In the genomic region with DNA sequence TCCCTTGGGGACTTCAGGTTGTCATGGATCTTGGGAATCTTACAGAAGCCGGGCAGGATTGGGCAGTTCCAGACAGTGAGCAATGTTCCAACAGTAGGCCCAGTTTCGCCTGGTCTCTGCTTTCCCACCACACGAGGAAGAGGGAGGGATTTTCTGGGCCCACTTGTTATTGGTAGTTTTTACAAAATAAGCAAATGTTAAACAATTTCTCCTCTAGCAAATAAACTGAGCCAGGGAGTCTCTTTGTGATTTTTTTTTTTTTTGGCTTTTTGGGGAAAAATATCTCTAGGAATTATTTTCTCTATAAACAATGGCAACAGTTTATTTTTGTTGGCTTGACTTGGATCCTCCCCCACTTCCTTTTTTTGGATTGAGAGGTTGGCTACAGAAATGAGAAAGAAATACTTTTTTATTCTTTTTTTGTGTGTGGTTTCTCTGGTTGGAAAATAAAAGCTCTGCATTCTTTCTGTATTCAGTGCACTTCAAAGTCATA, we compare ENCODE assay signal across 18 cellular contexts. TPM values are rescaled to one million over a fixed set of nuclear protein-coding genes. Genes with fewer than 3 reads are reported as not detected.
A peak's percentile ranks its signal among the peaks of the same experiment; 100 is the strongest.
DNase-seq lines count a peak whose midpoint lies in the region; ATAC-seq and TF ChIP-seq lines count a peak whose summit lies in the region.
"Had no signal": no experiment of that assay in that cellular context is flagged by ENCODE, and none has a peak within 500 bp of the region (broad histone marks: within the 10 kb centered on the region; RNA-seq: fewer than 3 reads in every experiment).

No MANE protein-coding gene starts in this region.

- H3K79me2 ChIP-seq in mammary epithelial cell (ENCODE audit: insufficient read depth, low read length), result no peaks in the 10 kb centered on the region

- H3K4me1 ChIP-seq in mammary epithelial cell (ENCODE audit: insufficient read depth, low read length) (no peaks in the 10 kb centered on the region), tibial artery (peaks cover 0 to 28% (median 8%) of the 10 kb centered on the region in 4 donors)
- H3K4me1 ChIP-seq: spleen had no signal

- peaks cover 4% of the 10 kb centered on the region for H3K4me1 Mint-ChIP-seq in MCF 10A (ENCODE audit: insufficient read depth, unreplicated experiment)
- peaks cover 7% of the 10 kb centered on the region for H3K4me1 Mint-ChIP-seq in activated T-cell treated with anti-CD3 and anti-CD28 coated beads, Interleukin-2, amount 50 U/mL, for 24 hours (ENCODE audit: low read depth)
- H3K4me1 Mint-ChIP-seq in activated naive CD4-positive, alpha-beta T cell treated with anti-CD3 and anti-CD28 coated beads for 36 hours (ENCODE audit: low read depth), result peaks cover 7% of the 10 kb centered on the region
- H3K4me1 Mint-ChIP-seq: activated CD4-positive, alpha-beta memory T cell treated with anti-CD3 and anti-CD28 coated beads, Interleukin-2, amount 10 ng/mL, durations not matched to agents 7 days and 5 days had no signal

- H3K27me3 ChIP-seq in mammary epithelial cell (ENCODE audit: insufficient read depth, low read length), result no peaks in the 10 kb centered on the region
- H3K27me3 ChIP-seq in tibial artery, result no peaks in the 10 kb centered on the region
- H3K27me3 ChIP-seq: gastrocnemius medialis, spleen had no signal

- WGBS in mammary epithelial cell (ENCODE audit: low coverage, missing lambda C conversion rate), result 6% methylated on average over 3 of the region's 3 CpGs

- DNase-seq in mammary epithelial cell (peak; percentile 35), MCF 10A (ENCODE audit: unreplicated experiment) (no peak), astrocyte of the hippocampus (ENCODE audit: low read depth, low spot score) (peak; percentile 60), hepatic stellate cell (ENCODE audit: low spot score) (peak; percentile 38), tibial artery (no peak)
- DNase-seq in activated T-cell treated with anti-CD3 and anti-CD28 coated beads, Interleukin-2, amount 50 U/mL, for 24 hours, result no peak
- DNase-seq in activated naive CD4-positive, alpha-beta T cell treated with anti-CD3 and anti-CD28 coated beads for 36 hours, result no peak
- DNase-seq: activated CD4-positive, alpha-beta memory T cell treated with anti-CD3 and anti-CD28 coated beads, Interleukin-2, amount 10 ng/mL, durations not matched to agents 7 days and 5 days; activated naive CD4-positive, alpha-beta T cell treated with anti-CD3 and anti-CD28 coated beads, Interleukin-2, amount 50 U/mL, for 16 hours; gastrocnemius medialis; naive thymus-derived CD8-positive, alpha-beta T cell; NCI-H187; NCI-H526; spleen; T1000 had no signal

- in situ Hi-C loops in mammary epithelial cell (cut with MboI; ENCODE audit: low sequenced_read_pairs in 2 of 2), result no loop called here

- CTCF ChIA-PET in mammary epithelial cell (lab: Charles Lee; ENCODE audit: low non-redundant PET) (no interaction called here), MCF 10A (lab: Yijun Ruan, JAX) (interaction anchor here (0.6 kb wide), 1 partner anchor 26 kb away, joined by 3 read pairs; no protein-coding TSS in a partner anchor)
- CTCF ChIA-PET in activated naive CD4-positive, alpha-beta T cell treated with anti-CD3 and anti-CD28 coated beads for 36 hours (lab: Charles Lee), result interaction anchor here (0.9 kb wide), 1 partner anchor 10 kb away, joined by 5 read pairs; no protein-coding TSS in a partner anchor

- POLR2A ChIA-PET in MCF 10A (lab: Yijun Ruan, JAX), result interaction anchor here (0.7 kb wide), 1 partner anchor 15 kb away, joined by 3 read pairs; no protein-coding TSS in a partner anchor

- intact Hi-C loops in mammary epithelial cell (cut with micrococcal nuclease) (no loop called here), MCF 10A (cut with micrococcal nuclease) (no loop called here), tibial artery (cut with DNase I; ENCODE audit: low total_unique reads) (no loop called here)
- intact Hi-C loops in activated naive CD4-positive, alpha-beta T cell treated with anti-CD3 and anti-CD28 coated beads for 36 hours (cut with micrococcal nuclease), result no loop called here

- no peaks in the 10 kb centered on the region for H4K20me1 ChIP-seq in mammary epithelial cell (ENCODE audit: insufficient read depth, low read length)

- dilution Hi-C loops in mammary epithelial cell (cut with HindIII; ENCODE audit: low sequenced_read_pairs), result no loop called here

- H3K9me3 ChIP-seq in mammary epithelial cell (replicated peaks; ENCODE audit: insufficient read depth, low read length) (no peaks in the 10 kb centered on the region), tibial artery (no peaks in the 10 kb centered on the region)
- H3K9me3 ChIP-seq: gastrocnemius medialis, spleen had no signal

- no peaks in the 10 kb centered on the region for H3K36me3 ChIP-seq in mammary epithelial cell (ENCODE audit: insufficient read depth, low read length)
- no peaks in the 10 kb centered on the region for H3K36me3 ChIP-seq in tibial artery
- H3K36me3 ChIP-seq: gastrocnemius medialis, spleen had no signal

- no peak for ATAC-seq in GM19397 (IDR thresholded peaks at IDR 0.05; ENCODE audit: unreplicated experiment)
- ATAC-seq: gastrocnemius medialis; HepG2; naive thymus-derived CD8-positive, alpha-beta T cell had no signal

- H3K36me3 Mint-ChIP-seq in MCF 10A (ENCODE audit: insufficient read depth, unreplicated experiment), result no peaks in the 10 kb centered on the region
- no peaks in the 10 kb centered on the region for H3K36me3 Mint-ChIP-seq in activated T-cell treated with anti-CD3 and anti-CD28 coated beads, Interleukin-2, amount 50 U/mL, for 24 hours (ENCODE audit: low read depth)
- H3K36me3 Mint-ChIP-seq in activated naive CD4-positive, alpha-beta T cell treated with anti-CD3 and anti-CD28 coated beads for 36 hours (ENCODE audit: low read depth), result no peaks in the 10 kb centered on the region
- H3K36me3 Mint-ChIP-seq: naive thymus-derived CD8-positive, alpha-beta T cell had no signal

- no peaks in the 10 kb centered on the region for H3K27me3 Mint-ChIP-seq in MCF 10A (ENCODE audit: insufficient read depth, unreplicated experiment)
- H3K27me3 Mint-ChIP-seq in activated T-cell treated with anti-CD3 and anti-CD28 coated beads, Interleukin-2, amount 50 U/mL, for 24 hours, result no peaks in the 10 kb centered on the region
- H3K27me3 Mint-ChIP-seq in activated naive CD4-positive, alpha-beta T cell treated with anti-CD3 and anti-CD28 coated beads for 36 hours (ENCODE audit: low read depth), result no peaks in the 10 kb centered on the region

- TF ChIP-seq CTCF in mammary epithelial cell (conservative IDR thresholded peaks at IDR 0.05 in 1 of 2, IDR thresholded peaks at IDR 0.05 in 1 of 2; ENCODE audit: extremely low read depth in 1 of 2, insufficient read depth in 1 of 2, low read depth in 1 of 2, low read length in 2 of 2) (no peak), MCF 10A (IDR thresholded peaks at IDR 0.05; ENCODE audit: unreplicated experiment) (no peak), tibial artery (IDR thresholded peaks at IDR 0.05) (no peak)

- H3K4me3 Mint-ChIP-seq in MCF 10A (ENCODE audit: unreplicated experiment), result no peak overlapping the region
- no peak overlapping the region for H3K4me3 Mint-ChIP-seq in activated T-cell treated with anti-CD3 and anti-CD28 coated beads, Interleukin-2, amount 50 U/mL, for 24 hours
- H3K4me3 Mint-ChIP-seq in activated naive CD4-positive, alpha-beta T cell treated with anti-CD3 and anti-CD28 coated beads for 36 hours, result no peak overlapping the region
- H3K4me3 Mint-ChIP-seq: activated CD4-positive, alpha-beta memory T cell treated with anti-CD3 and anti-CD28 coated beads, Interleukin-2, amount 10 ng/mL, durations not matched to agents 7 days and 5 days; dendritic cell treated with granulocyte-macrophage colony-stimulating factor and Interleukin-4, amounts not matched to agents 40 ng/mL and 50 ng/mL, for 4 days had no signal

- peak overlapping the region; percentile 45 for H2AFZ ChIP-seq in mammary epithelial cell (ENCODE audit: low read depth, low read length)

- no peak overlapping the region for H3K27ac Mint-ChIP-seq in MCF 10A (ENCODE audit: low read depth, unreplicated experiment)
- H3K27ac Mint-ChIP-seq in activated T-cell treated with anti-CD3 and anti-CD28 coated beads, Interleukin-2, amount 50 U/mL, for 24 hours, result no peak overlapping the region
- H3K27ac Mint-ChIP-seq in activated naive CD4-positive, alpha-beta T cell treated with anti-CD3 and anti-CD28 coated beads for 36 hours, result no peak overlapping the region
- H3K27ac Mint-ChIP-seq: activated CD4-positive, alpha-beta memory T cell treated with anti-CD3 and anti-CD28 coated beads, Interleukin-2, amount 10 ng/mL, durations not matched to agents 7 days and 5 days; dendritic cell treated with granulocyte-macrophage colony-stimulating factor and Interleukin-4, amounts not matched to agents 40 ng/mL and 50 ng/mL, for 4 days had no signal

- H3K4me3 ChIP-seq in mammary epithelial cell (replicated peaks in 1 of 3; ENCODE audit: insufficient read depth in 1 of 3, low read depth in 2 of 3, low read length in 3 of 3) (no peak overlapping the region), tibial artery (no peak overlapping the region)
- H3K4me3 ChIP-seq: gastrocnemius medialis, spleen had no signal

- no peak overlapping the region for H3K4me2 ChIP-seq in mammary epithelial cell (ENCODE audit: insufficient read depth, low read depth, low read length)

- H3K9me3 Mint-ChIP-seq in MCF 10A (ENCODE audit: unreplicated experiment), result no peaks in the 10 kb centered on the region
- H3K9me3 Mint-ChIP-seq in activated T-cell treated with anti-CD3 and anti-CD28 coated beads, Interleukin-2, amount 50 U/mL, for 24 hours, result no peaks in the 10 kb centered on the region
- no peaks in the 10 kb centered on the region for H3K9me3 Mint-ChIP-seq in activated naive CD4-positive, alpha-beta T cell treated with anti-CD3 and anti-CD28 coated beads for 36 hours
- H3K9me3 Mint-ChIP-seq: dendritic cell treated with granulocyte-macrophage colony-stimulating factor and Interleukin-4, amounts not matched to agents 40 ng/mL and 50 ng/mL, for 4 days had no signal

- H3K27ac ChIP-seq in mammary epithelial cell (ENCODE audit: insufficient read depth, low read depth, low read length), result no peak overlapping the region
- H3K27ac ChIP-seq in tibial artery, result peak overlapping the region; percentile 63 to 64
- H3K27ac ChIP-seq: gastrocnemius medialis, spleen had no signal

- no peak overlapping the region for H3K9ac ChIP-seq in mammary epithelial cell (ENCODE audit: insufficient read depth, low read length)

- BruUV-seq in mammary epithelial cell (replicated peaks; lab: Mats Ljungman, UMichigan) (no TSS peak), MCF 10A (replicated peaks; lab: Mats Ljungman, UMichigan) (no TSS peak)

RNA-seq across cellular contexts. Expression of a gene that starts 15.9 kb away (rescaled TPM):
- total RNA-seq in mammary epithelial cell (1 to 10 TPM; 2.8 to 3.5 TPM), MCF 10A (2022) (10.0 and 12.7 TPM in 2 replicates)
- polyA plus RNA-seq in mammary epithelial cell, result 1.3 TPM
- polyA minus RNA-seq in mammary epithelial cell, result not detected
- 1 to 10 TPM; 5.1 to 5.5 TPM for total RNA-seq in activated naive CD4-positive, alpha-beta T cell treated with anti-CD3 and anti-CD28 coated beads for 36 hours

Comparison
In these comparisons a context has a peak if more than half of its experiments do, and no peak if none do; other contexts are left out.
1. DNase-seq: peak in mammary epithelial cell (single experiment), astrocyte of the hippocampus (single experiment) and hepatic stellate cell (single experiment); none in MCF 10A (single experiment), tibial artery (0 of 2), activated T-cell treated with anti-CD3 and anti-CD28 coated beads, Interleukin-2, amount 50 U/mL, for 24 hours (single experiment) and activated naive CD4-positive, alpha-beta T cell treated with anti-CD3 and anti-CD28 coated beads for 36 hours (single experiment).